In the genomic region with DNA sequence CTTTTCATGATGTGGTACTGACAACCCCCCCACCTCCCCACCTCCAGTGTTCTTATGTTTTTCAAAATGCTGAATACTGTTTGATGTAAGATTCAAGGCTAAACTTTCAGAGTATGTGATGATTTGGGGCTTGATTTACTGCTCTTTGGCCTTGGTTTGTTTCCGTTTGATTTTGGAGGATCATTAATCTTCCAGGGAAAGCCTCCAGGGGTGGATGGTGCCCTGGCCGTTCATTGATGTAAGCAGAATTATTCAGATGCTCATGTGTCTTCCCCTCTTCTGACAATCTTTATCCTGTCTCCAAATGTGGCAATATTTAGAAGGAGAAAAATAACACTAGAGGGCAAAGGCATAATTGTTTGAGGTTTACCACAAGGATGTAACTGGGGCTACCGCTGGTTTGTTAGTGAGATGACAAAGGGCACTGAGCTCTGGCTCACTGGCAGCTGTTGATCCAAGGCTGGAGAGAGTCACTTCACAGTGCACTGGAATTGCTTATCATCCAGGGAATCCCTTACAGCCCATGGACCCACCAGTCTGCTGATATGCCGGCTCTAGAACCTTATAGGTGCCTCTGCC, we compare ENCODE assay signal across 12 cellular contexts. TPM values are rescaled to one million over a fixed set of nuclear protein-coding genes. Genes with fewer than 3 reads are reported as not detected.
DNase-seq lines count a peak whose midpoint lies in the region; ATAC-seq and TF ChIP-seq lines count a peak whose summit lies in the region.
"Had no signal": no experiment of that assay in that cellular context is flagged by ENCODE, and none has a peak within 500 bp of the region (broad histone marks: within the 10 kb centered on the region; RNA-seq: fewer than 3 reads in every experiment).

No MANE protein-coding gene starts in this region.

- no peaks in the 10 kb centered on the region for H3K27me3 ChIP-seq in upper lobe of right lung
- H3K27me3 ChIP-seq: ascending aorta had no signal

- H3K36me3 ChIP-seq in upper lobe of right lung: no peaks in the 10 kb centered on the region
- H3K36me3 ChIP-seq: ascending aorta had no signal

- no peak overlapping the region for H3K4me3 ChIP-seq in AG09309 (ENCODE audit: control insufficient read depth, low read depth, low read length)
- no peak overlapping the region for H3K4me3 ChIP-seq in fibroblast of villous mesenchyme (ENCODE audit: low read depth, low read length)
- H3K4me3 ChIP-seq in upper lobe of right lung: no peak overlapping the region
- H3K4me3 ChIP-seq: ascending aorta had no signal

- H3K27ac ChIP-seq in upper lobe of right lung: no peak overlapping the region
- H3K27ac ChIP-seq: ascending aorta had no signal

- DNase-seq in AG09309 (ENCODE audit: low read depth): peak; percentile 61
- peak; percentile 58 for DNase-seq in HS-27A (ENCODE audit: low read depth)
- peak; percentile 60 for DNase-seq in SKM-1 treated with dmso at 0.1 percent for 144 hours (lab: John Stamatoyannopoulos, UW; ENCODE audit: unreplicated experiment)
- peak; percentile 25 for DNase-seq in fibroblast of villous mesenchyme (ENCODE audit: low read depth)
- no peak for DNase-seq in upper lobe of right lung
- DNase-seq in NCI-H2227 treated with DMSO at 0.1 percent for 48 hours (lab: John Stamatoyannopoulos, UW): no peak
- no peak for DNase-seq in erythroblast (lab: John Stamatoyannopoulos, UW)
- DNase-seq: left cardiac atrium; nucleus accumbens; stimulated activated CD4-positive, alpha-beta T cell treated with anti-CD3 and anti-CD28 coated beads, Interleukin-4, amount 100 ng/mL, for 4 hours had no signal

- intact Hi-C loops in upper lobe of right lung (cut with DNase I): no loop called here

- H3K9me3 ChIP-seq in upper lobe of right lung: no peaks in the 10 kb centered on the region
- H3K9me3 ChIP-seq: ascending aorta had no signal

- no peaks in the 10 kb centered on the region for H3K4me1 ChIP-seq in upper lobe of right lung

- no peak for ATAC-seq in upper lobe of right lung
- no peak for ATAC-seq in HG02938 (IDR thresholded peaks at IDR 0.05; ENCODE audit: unreplicated experiment)
- ATAC-seq: left cardiac atrium had no signal

- TF ChIP-seq CTCF in AG09309 (IDR thresholded peaks at IDR 0.05; ENCODE audit: control insufficient read depth, insufficient read depth, low read depth, low read length, missing control alignments): no peak
- TF ChIP-seq CTCF in fibroblast of villous mesenchyme (IDR thresholded peaks at IDR 0.05; ENCODE audit: insufficient read depth, low read depth, low read length): no peak
- TF ChIP-seq CTCF in upper lobe of right lung (IDR thresholded peaks at IDR 0.05): no peak

- no peak for TF ChIP-seq POLR2A in erythroblast (IDR thresholded peaks at IDR 0.05; ENCODE audit: low read length)

RNA-seq across cellular contexts. Expression of a gene that starts 18.2 kb away (rescaled TPM):
- total RNA-seq in fibroblast of villous mesenchyme: 3.9 and 5.6 TPM in 2 replicates
- 9.1 TPM for total RNA-seq in upper lobe of right lung

Comparison
In these comparisons a context has a peak if more than half of its experiments do, and no peak if none do; other contexts are left out.
1. DNase-seq: peak in AG09309 (single experiment), HS-27A (single experiment), SKM-1 treated with dmso at 0.1 percent for 144 hours (single experiment) and fibroblast of villous mesenchyme (single experiment); none in upper lobe of right lung (single experiment), NCI-H2227 treated with DMSO at 0.1 percent for 48 hours (single experiment) and erythroblast (0 of 2).